ENCODE assay signal across 1 cellular context in genomic region chr12:115078334-115078733, GRCh38.
A peak's percentile ranks its signal among the peaks of the same experiment; 100 is the strongest.
TF ChIP-seq lines count a peak whose summit lies in the region.

No MANE protein-coding gene starts in this region.

TF ChIP-seq in HepG2, 621 proteins besides CTCF, POLR2A, EP300 and RAD21 (continued from another document and continues in another):
- TF ChIP-seq KDM4B (CRISPR knock-in tag; IDR thresholded peaks at IDR 0.05) (no peak), ZNF567 (CRISPR knock-in tag; IDR thresholded peaks at IDR 0.05; ENCODE audit: borderline replicate concordance) (no peak), RCOR2 (CRISPR knock-in tag; IDR thresholded peaks at IDR 0.05) (no peak; the same call in 1 of the 2 replicates), CERS6 (CRISPR knock-in tag; IDR thresholded peaks at IDR 0.05) (no peak), ZNF550 (CRISPR knock-in tag; IDR thresholded peaks at IDR 0.05; ENCODE audit: borderline replicate concordance) (no peak), SUZ12 (IDR thresholded peaks at IDR 0.05; ENCODE audit: low read depth, low read length) (no peak), SSRP1 (CRISPR knock-in tag; IDR thresholded peaks at IDR 0.05) (no peak), RELA (CRISPR knock-in tag; IDR thresholded peaks at IDR 0.05) (no peak), ATM (IDR thresholded peaks at IDR 0.05; ENCODE audit: borderline replicate concordance) (no peak), ZNF615 (CRISPR knock-in tag; IDR thresholded peaks at IDR 0.05; ENCODE audit: borderline replicate concordance) (no peak), CEBPB (IDR thresholded peaks at IDR 0.05; ENCODE audit: borderline replicate concordance, low read depth, low read length) (0 out of 2 replicates have a peak, but pooled peaks have one; percentile 25), SKI (IDR thresholded peaks at IDR 0.05; ENCODE audit: partially characterized antibody) (peak; percentile 16), GATAD2A (CRISPR knock-in tag; IDR thresholded peaks at IDR 0.05) (peak; percentile 54), ZNF737 (CRISPR knock-in tag; IDR thresholded peaks at IDR 0.05; ENCODE audit: borderline replicate concordance) (no peak), PATZ1 (CRISPR knock-in tag; IDR thresholded peaks at IDR 0.05) (no peak), ZNF570 (CRISPR knock-in tag; IDR thresholded peaks at IDR 0.05; ENCODE audit: borderline replicate concordance) (no peak), MEF2D (CRISPR knock-in tag; IDR thresholded peaks at IDR 0.05) (no peak), ZBTB25 (CRISPR knock-in tag; IDR thresholded peaks at IDR 0.05) (no peak), PAXIP1 (CRISPR knock-in tag; conservative IDR thresholded peaks at IDR 0.05) (peak; percentile 68), HNF4A (CRISPR knock-in tag; IDR thresholded peaks at IDR 0.05) (peak; percentile 47), TBL1XR1 (IDR thresholded peaks at IDR 0.05; ENCODE audit: borderline replicate concordance, low read length, partially characterized antibody) (no peak), POGZ (CRISPR knock-in tag; IDR thresholded peaks at IDR 0.05) (no peak), HHEX (CRISPR knock-in tag; IDR thresholded peaks at IDR 0.05) (peak; percentile 92), ZNF17 (CRISPR knock-in tag; IDR thresholded peaks at IDR 0.05) (no peak), ZNF609 (CRISPR knock-in tag; IDR thresholded peaks at IDR 0.05; ENCODE audit: borderline replicate concordance) (peak; percentile 84), STAT6 (CRISPR knock-in tag; IDR thresholded peaks at IDR 0.05; ENCODE audit: borderline replicate concordance) (no peak), FOXA1 (IDR thresholded peaks at IDR 0.05) (no peak), FOXA1 (CRISPR knock-in tag; IDR thresholded peaks at IDR 0.05) (peak; percentile 44; the same call in 1 of the 2 replicates), ZBTB14 (CRISPR knock-in tag; IDR thresholded peaks at IDR 0.05) (no peak), NONO (IDR thresholded peaks at IDR 0.05) (no peak), NONO (CRISPR knock-in tag; conservative IDR thresholded peaks at IDR 0.05) (no peak), TFDP2 (CRISPR knock-in tag; IDR thresholded peaks at IDR 0.05) (0 out of 2 replicates have a peak, but pooled peaks have one; percentile 21), HNRNPH1 (optimal IDR thresholded peaks at IDR 0.05; ENCODE audit: low read depth, low read length) (no peak), ZNF878 (CRISPR knock-in tag; IDR thresholded peaks at IDR 0.05) (no peak), ZBTB10 (CRISPR knock-in tag; IDR thresholded peaks at IDR 0.05; ENCODE audit: borderline replicate concordance) (no peak), NFIC (IDR thresholded peaks at IDR 0.05; ENCODE audit: low read length) (peak; percentile 74; the same call in 1 of the 2 replicates), LCORL (IDR thresholded peaks at IDR 0.05) (no peak), LCORL (CRISPR knock-in tag; IDR thresholded peaks at IDR 0.05) (no peak; the same call in 1 of the 2 replicates), ZNF34 (CRISPR knock-in tag; IDR thresholded peaks at IDR 0.05; ENCODE audit: borderline replicate concordance) (no peak), CC2D1A (CRISPR knock-in tag; IDR thresholded peaks at IDR 0.05) (no peak), ZNF496 (CRISPR knock-in tag; IDR thresholded peaks at IDR 0.05; ENCODE audit: insufficient replicate concordance) (no peak), SRSF1 (optimal IDR thresholded peaks at IDR 0.05; ENCODE audit: low read depth, low read length) (no peak), ZNF274 (CRISPR knock-in tag; IDR thresholded peaks at IDR 0.05) (no peak), ZNF558 (CRISPR knock-in tag; IDR thresholded peaks at IDR 0.05; ENCODE audit: borderline replicate concordance) (no peak)
